ENCODE assay signal across 24 cellular contexts in genomic region chr6:168024951-168025510, GRCh38. TPM values are rescaled to one million over a fixed set of nuclear protein-coding genes. Genes with fewer than 3 reads are reported as not detected.
A peak's percentile ranks its signal among the peaks of the same experiment; 100 is the strongest.
DNase-seq lines count a peak whose midpoint lies in the region; ATAC-seq and TF ChIP-seq lines count a peak whose summit lies in the region.
"Had no signal": no experiment of that assay in that cellular context is flagged by ENCODE, and none has a peak within 500 bp of the region (broad histone marks: within the 10 kb centered on the region; RNA-seq: fewer than 3 reads in every experiment).

No MANE protein-coding gene starts in this region.

- no peak overlapping the region for H2BK5ac ChIP-seq in mesendoderm (ENCODE audit: low read length)

- H3K36me3 ChIP-seq in colonic mucosa, result no peaks in the 10 kb centered on the region
- H3K36me3 ChIP-seq in mesendoderm (ENCODE audit: control insufficient read depth, insufficient read depth, low read length), result no peaks in the 10 kb centered on the region
- no peaks in the 10 kb centered on the region for H3K36me3 ChIP-seq in CD8-positive, alpha-beta T cell (ENCODE audit: insufficient read depth, low read length)

- H4K5ac ChIP-seq in mesendoderm (ENCODE audit: low read length), result no peak overlapping the region

- H3K9me3 Mint-ChIP-seq in CD8-positive, alpha-beta T cell, result peaks cover 3% of the 10 kb centered on the region

- H3K4me1 ChIP-seq in right cardiac atrium (ENCODE audit: control insufficient read depth, insufficient read depth, low read length), result no peaks in the 10 kb centered on the region
- no peaks in the 10 kb centered on the region for H3K4me1 ChIP-seq in colonic mucosa
- no peaks in the 10 kb centered on the region for H3K4me1 ChIP-seq in mesendoderm (ENCODE audit: control insufficient read depth, low read depth, low read length)
- no peaks in the 10 kb centered on the region for H3K4me1 ChIP-seq in CD8-positive, alpha-beta T cell (ENCODE audit: insufficient read depth, low read length)

- no peak overlapping the region for H2BK120ac ChIP-seq in mesendoderm (ENCODE audit: low read depth, low read length)

- CTCF ChIA-PET in CD8-positive, alpha-beta T cell (lab: Charles Lee), result no interaction called here

- H3K27me3 ChIP-seq in right cardiac atrium (ENCODE audit: control insufficient read depth, insufficient read depth) (no peaks in the 10 kb centered on the region), colonic mucosa (no peaks in the 10 kb centered on the region), mesendoderm (ENCODE audit: insufficient read depth, low read length, poor library complexity) (no peaks in the 10 kb centered on the region)
- H3K27me3 ChIP-seq in CD8-positive, alpha-beta T cell (ENCODE audit: insufficient read depth, low read length), result no peaks in the 10 kb centered on the region

- no peak overlapping the region for H3K9ac ChIP-seq in colonic mucosa (ENCODE audit: low read depth in 2 of 2, low read length in 2 of 2)
- H3K9ac ChIP-seq in mesendoderm (ENCODE audit: low read length), result no peak overlapping the region

- no peak overlapping the region for H3K27ac Mint-ChIP-seq in CD8-positive, alpha-beta T cell

- no peak for TF ChIP-seq CTCF in colonic mucosa (IDR thresholded peaks at IDR 0.05)
- TF ChIP-seq CTCF in CD8-positive, alpha-beta T cell (IDR thresholded peaks at IDR 0.05), result no peak

- H3K4ac ChIP-seq in mesendoderm (ENCODE audit: low read depth, low read length), result no peak overlapping the region

- H3K9me3 ChIP-seq in right cardiac atrium (ENCODE audit: control insufficient read depth, low read length), result no peaks in the 10 kb centered on the region
- no peaks in the 10 kb centered on the region for H3K9me3 ChIP-seq in colonic mucosa
- no peaks in the 10 kb centered on the region for H3K9me3 ChIP-seq in CD8-positive, alpha-beta T cell (ENCODE audit: low read length)

- H4K8ac ChIP-seq in mesendoderm (ENCODE audit: low read depth, low read length), result no peak overlapping the region

- no peak overlapping the region for H2BK15ac ChIP-seq in mesendoderm (replicated peaks; ENCODE audit: low read depth)

- H2AK5ac ChIP-seq in mesendoderm (ENCODE audit: low read length), result no peak overlapping the region

- no peak overlapping the region for H3K18ac ChIP-seq in mesendoderm (ENCODE audit: low read length)

- H3K4me3 ChIP-seq in right cardiac atrium (ENCODE audit: low read length), result no peak overlapping the region
- no peak overlapping the region for H3K4me3 ChIP-seq in colonic mucosa
- no peak overlapping the region for H3K4me3 ChIP-seq in mesendoderm (ENCODE audit: low read length)
- no peak overlapping the region for H3K4me3 ChIP-seq in CD8-positive, alpha-beta T cell (ENCODE audit: low read depth, low read length)

- no peak overlapping the region for H3K56ac ChIP-seq in mesendoderm (ENCODE audit: low read length)

- no peaks in the 10 kb centered on the region for H3K36me3 Mint-ChIP-seq in CD8-positive, alpha-beta T cell

- H3K4me1 Mint-ChIP-seq in CD8-positive, alpha-beta T cell (ENCODE audit: low read depth), result no peaks in the 10 kb centered on the region

- no peaks in the 10 kb centered on the region for H3K79me2 ChIP-seq in mesendoderm (ENCODE audit: control insufficient read depth, insufficient read depth, low read length)

- H3K79me1 ChIP-seq in mesendoderm (ENCODE audit: low read length), result no peaks in the 10 kb centered on the region

- H3K27ac ChIP-seq in right cardiac atrium (ENCODE audit: low read length), result no peak overlapping the region
- H3K27ac ChIP-seq in colonic mucosa, result peak overlapping the region; percentile 40
- no peak overlapping the region for H3K27ac ChIP-seq in mesendoderm (ENCODE audit: low read depth, low read length)
- H3K27ac ChIP-seq in CD8-positive, alpha-beta T cell (ENCODE audit: low read depth, low read length), result no peak overlapping the region

- intact Hi-C loops in cardiac septum (cut with DNase I), result no loop called here
- intact Hi-C loops in right cardiac atrium (cut with DNase I), result no loop called here
- intact Hi-C loops in colonic mucosa (cut with DNase I), result no loop called here
- intact Hi-C loops in CD8-positive, alpha-beta T cell (cut with DNase I, micrococcal nuclease), result no loop called here

- no peak overlapping the region for H3K23ac ChIP-seq in mesendoderm (ENCODE audit: low read length)

- no peak for ATAC-seq in right cardiac atrium
- no peak for ATAC-seq in CD8-positive, alpha-beta T cell

- H3K4me3 Mint-ChIP-seq in CD8-positive, alpha-beta T cell, result no peak overlapping the region

- H3K4me2 ChIP-seq in mesendoderm (ENCODE audit: low read length), result no peak overlapping the region

- DNase-seq in cardiac septum (ENCODE audit: low spot score), result peak; percentile 2
- DNase-seq in right cardiac atrium, result no peak
- no peak for DNase-seq in colonic mucosa
- peak; percentile 34 for DNase-seq in mesendoderm
- DNase-seq in stimulated activated CD4-positive, alpha-beta T cell treated with anti-CD3 and anti-CD28 coated beads, Interleukin-4, amount 100 ng/mL, for 1 hour, result no peak
- DNase-seq in LoVo (ENCODE audit: low spot score), result no peak
- DNase-seq in CD8-positive, alpha-beta T cell, result no peak
- no peak for DNase-seq in Ammon's horn (ENCODE audit: low spot score)
- DNase-seq: 8988T, DMS79, GOT3, KG1, NCI-H1417, NCI-H187, NCI-H2107, NCI-H2227 treated with DMSO at 0.1 percent for 48 hours, NCI-H510A treated with DMSO at 0.1 percent for 48 hours, NCI-H82, OCI-M1, RPMI8226, SIG-M5 had no signal

- peaks cover 5% of the 10 kb centered on the region for H3K27me3 Mint-ChIP-seq in CD8-positive, alpha-beta T cell (ENCODE audit: low read depth)

- 88% methylated on average over 18 of the region's 18 CpGs for WGBS in right cardiac atrium
- WGBS in mesendoderm (ENCODE audit: extremely low coverage, insufficient coverage, low lambda C conversion rate), result no CpG with 5 or more reads among the region's 18 CpGs

- POLR2A ChIA-PET in CD8-positive, alpha-beta T cell (lab: Charles Lee), result no interaction called here

RNA-seq across cellular contexts. Expression of gene KIF25, which starts 27.6 kb away (rescaled TPM):
- 0.24 TPM for total RNA-seq in cardiac septum
- under 1 TPM in 1 of 4 donors, not detected in 3; 0.29 TPM for total RNA-seq in right cardiac atrium
- 0.25 TPM for polyA plus RNA-seq in right cardiac atrium
- under 1 TPM in 1 of 2 donors, not detected in 1; 0.21 TPM for total RNA-seq in colonic mucosa
- polyA plus RNA-seq in mesendoderm (2013, experiment 1 of 2), result 0.24 TPM
- polyA plus RNA-seq in mesendoderm (2013, experiment 2 of 2), result 0.31 TPM
- under 1 TPM in 1 of 2 experiments, not detected in 1; 0.33 TPM for total RNA-seq in CD8-positive, alpha-beta T cell
- total RNA-seq: M059J had no signal
- polyA plus RNA-seq: AG04450, BJ had no signal

RNA-seq across cellular contexts. Expression of gene FRMD1, which starts 54.0 kb away (rescaled TPM):
- total RNA-seq in cardiac septum (not detected), right cardiac atrium (under 1 TPM in 1 of 4 donors, not detected in 3; 0.31 TPM), colonic mucosa (10 to 100 TPM in 1 of 2 donors, 1 to 10 TPM in 1; 2.3 to 21.0 TPM)
- 0.07 TPM for polyA plus RNA-seq in right cardiac atrium
- polyA plus RNA-seq in mesendoderm (2013, experiment 1 of 2), result 0.04 TPM
- polyA plus RNA-seq in mesendoderm (2013, experiment 2 of 2), result 0.03 TPM
- not detected for total RNA-seq in CD8-positive, alpha-beta T cell
- total RNA-seq: M059J had no signal
- polyA plus RNA-seq: AG04450, BJ had no signal

Comparison
In these comparisons a context has a peak if more than half of its experiments do, and no peak if none do; other contexts are left out.
1. DNase-seq: peak in cardiac septum (single experiment) and mesendoderm (single experiment); none in right cardiac atrium (0 of 3), colonic mucosa (single experiment), stimulated activated CD4-positive, alpha-beta T cell treated with anti-CD3 and anti-CD28 coated beads, Interleukin-4, amount 100 ng/mL, for 1 hour (single experiment), LoVo (single experiment), CD8-positive, alpha-beta T cell (0 of 7) and Ammon's horn (single experiment).